ENCODE assay signal across 20 cellular contexts in genomic region chr5:172616730-172617129, GRCh38. TPM values are rescaled to one million over a fixed set of nuclear protein-coding genes. Genes with fewer than 3 reads are reported as not detected.
DNase-seq lines count a peak whose midpoint lies in the region; ATAC-seq and TF ChIP-seq lines count a peak whose summit lies in the region.
"Had no signal": no experiment of that assay in that cellular context is flagged by ENCODE, and none has a peak within 500 bp of the region (broad histone marks: within the 10 kb centered on the region; RNA-seq: fewer than 3 reads in every experiment).

No MANE protein-coding gene starts in this region.

- no peaks in the 10 kb centered on the region for H3K27me3 ChIP-seq in adrenal gland
- no peaks in the 10 kb centered on the region for H3K27me3 ChIP-seq in heart left ventricle
- H3K27me3 ChIP-seq in spleen (replicated peaks in 1 of 7): peaks cover 0 to 5% (median 0%) of the 10 kb centered on the region in 7 donors
- H3K27me3 ChIP-seq: dorsolateral prefrontal cortex had no signal

- no peak overlapping the region for H3K4me3 ChIP-seq in adrenal gland
- no peak overlapping the region for H3K4me3 ChIP-seq in heart left ventricle
- H3K4me3 ChIP-seq in spleen: no peak overlapping the region
- H3K4me3 ChIP-seq: dorsolateral prefrontal cortex had no signal

- peak overlapping the region in 4 of 5 donors; percentile 26 to 91 (median 70) for H3K27ac ChIP-seq in adrenal gland
- peak overlapping the region; percentile 60 to 86 (median 76) for H3K27ac ChIP-seq in heart left ventricle
- no peak overlapping the region for H3K27ac ChIP-seq in spleen
- H3K27ac ChIP-seq: HL-60 had no signal

- no peaks in the 10 kb centered on the region for H3K9me3 Mint-ChIP-seq in stimulated activated naive CD8-positive, alpha-beta T cell treated with anti-CD3 and anti-CD28 coated beads, Interleukin-15, amount 100 ng/mL, for 72 hours
- H3K9me3 Mint-ChIP-seq: natural killer cell treated with Interleukin-12 subunit alpha and Interleukin-12 subunit beta and Interleukin-15 and Interleukin-18, amount 100 ng/mL, for 72 hours had no signal

- no peak overlapping the region for H3K4me3 Mint-ChIP-seq in stimulated activated naive CD8-positive, alpha-beta T cell treated with anti-CD3 and anti-CD28 coated beads, Interleukin-15, amount 100 ng/mL, for 72 hours
- H3K4me3 Mint-ChIP-seq: natural killer cell treated with Interleukin-12 subunit alpha and Interleukin-12 subunit beta and Interleukin-15 and Interleukin-18, amount 100 ng/mL, for 72 hours had no signal

- TF ChIP-seq CTCF in adrenal gland (IDR thresholded peaks at IDR 0.05) (no peak), heart left ventricle (IDR thresholded peaks at IDR 0.05) (no peak), spleen (IDR thresholded peaks at IDR 0.05 in 8 of 11, conservative IDR thresholded peaks at IDR 0.05 in 3 of 11) (no peak)

- no peaks in the 10 kb centered on the region for H3K9me3 ChIP-seq in adrenal gland (replicated peaks in 1 of 3)
- H3K9me3 ChIP-seq in heart left ventricle: peaks cover 0 to 24% (median 1%) of the 10 kb centered on the region in 12 donors
- peaks cover 0 to 14% (median 11%) of the 10 kb centered on the region in 8 donors for H3K9me3 ChIP-seq in spleen

- 64 to 86% (median 67%) methylated on average over 14 to 16 of the region's 16 CpGs for WGBS in adrenal gland, 4 donors
- 46 to 67% (median 60%) methylated on average over 16 of the region's 16 CpGs for WGBS in heart left ventricle, 4 donors
- WGBS in spleen, 5 donors: 73 to 87% (median 86%) methylated on average over 16 of the region's 16 CpGs

- H3K27ac Mint-ChIP-seq in stimulated activated naive CD8-positive, alpha-beta T cell treated with anti-CD3 and anti-CD28 coated beads, Interleukin-15, amount 100 ng/mL, for 72 hours: no peak overlapping the region
- H3K27ac Mint-ChIP-seq: natural killer cell treated with Interleukin-12 subunit alpha and Interleukin-12 subunit beta and Interleukin-15 and Interleukin-18, amount 100 ng/mL, for 72 hours had no signal

- intact Hi-C loops in adrenal gland (cut with DNase I) (no loop called here), heart left ventricle (cut with DNase I) (no loop called here), spleen (cut with DNase I; ENCODE audit: low total_unique reads) (no loop called here)

- ATAC-seq in heart left ventricle: peak; percentile 72 to 97 (median 95)
- ATAC-seq in GM19455 (IDR thresholded peaks at IDR 0.05; ENCODE audit: unreplicated experiment): no peak
- no peak for ATAC-seq in HG03469 (IDR thresholded peaks at IDR 0.05; ENCODE audit: unreplicated experiment)
- no peak for ATAC-seq in stimulated activated naive CD8-positive, alpha-beta T cell treated with anti-CD3 and anti-CD28 coated beads, Interleukin-15, amount 100 ng/mL, for 72 hours
- ATAC-seq: HCT116 had no signal

- DNase-seq in adrenal gland: peak in 6 of 7 donors; percentile 44 to 77 (median 60)
- DNase-seq in heart left ventricle: peak; percentile 84 to 90 (median 89)
- DNase-seq in mesenteric fat pad (ENCODE audit: low spot score): peak; percentile 75
- DNase-seq in spleen: peak; percentile 67
- DNase-seq in stimulated activated naive CD8-positive, alpha-beta T cell treated with anti-CD3 and anti-CD28 coated beads, Interleukin-15, amount 100 ng/mL, for 72 hours: no peak
- no peak for DNase-seq in activated CD4-positive, alpha-beta T cell treated with anti-CD3 and anti-CD28 coated beads, Interleukin-2, amount 50 U/mL, for 1 hour
- DNase-seq: activated CD4-positive, alpha-beta T cell treated with anti-CD3 and anti-CD28 coated beads for 1 hour; activated T-cell treated with anti-CD3 and anti-CD28 coated beads, Interleukin-2, amount 50 U/mL, for 1 hour; amniotic stem cell; DMS 273 treated with DMSO at 0.1 percent for 48 hours; Karpas-422; NCI-H1694; NCI-H748 treated with DMSO at 0.1 percent for 48 hours; stimulated activated CD4-positive, alpha-beta T cell treated with anti-CD3 and anti-CD28 coated beads, Interleukin-12 subunit alpha, Interleukin-12 subunit beta, amount 100 ng/mL, for 4 hours had no signal

- no peaks in the 10 kb centered on the region for H3K4me1 Mint-ChIP-seq in stimulated activated naive CD8-positive, alpha-beta T cell treated with anti-CD3 and anti-CD28 coated beads, Interleukin-15, amount 100 ng/mL, for 72 hours

- TF ChIP-seq POLR2A in adrenal gland (IDR thresholded peaks at IDR 0.05) (no peak), heart left ventricle (IDR thresholded peaks at IDR 0.05) (no peak), spleen (IDR thresholded peaks at IDR 0.05) (no peak)

- H3K36me3 ChIP-seq in adrenal gland (replicated peaks in 1 of 2) (no peaks in the 10 kb centered on the region), heart left ventricle (no peaks in the 10 kb centered on the region), spleen (no peaks in the 10 kb centered on the region)

- H3K4me1 ChIP-seq in adrenal gland (replicated peaks in 1 of 2) (no peaks in the 10 kb centered on the region), heart left ventricle (peaks cover 0 to 15% (median 4%) of the 10 kb centered on the region in 12 donors), spleen (no peaks in the 10 kb centered on the region)

- no peaks in the 10 kb centered on the region for H3K27me3 Mint-ChIP-seq in stimulated activated naive CD8-positive, alpha-beta T cell treated with anti-CD3 and anti-CD28 coated beads, Interleukin-15, amount 100 ng/mL, for 72 hours

RNA-seq across cellular contexts. Expression of gene NEURL1B, which starts 24.3 kb away (rescaled TPM):
- total RNA-seq in adrenal gland: 10 to 100 TPM; 26.2 to 99.9 (median 60.5) TPM
- 10 to 100 TPM in 2 of 3 donors, 1 to 10 TPM in 1; 9.8 to 17.9 (median 13.9) TPM for polyA plus RNA-seq in adrenal gland
- total RNA-seq in heart left ventricle: 10 to 100 TPM; 16.1 to 47.1 (median 25.8) TPM
- 10 to 100 TPM; 11.8 to 37.9 TPM for polyA plus RNA-seq in heart left ventricle
- total RNA-seq in mesenteric fat pad: 35.8 TPM
- total RNA-seq in spleen: 1 to 10 TPM in 6 of 7 donors, under 1 TPM in 1; 0.85 to 2.5 (median 1.6) TPM
- 1 to 10 TPM in 1 of 3 donors, under 1 TPM in 2; 0.26 to 1.0 (median 0.49) TPM for polyA plus RNA-seq in spleen

Comparison
In these comparisons a context has a peak if more than half of its experiments do, and no peak if none do; other contexts are left out.
1. DNase-seq: peak in adrenal gland (6 of 7), heart left ventricle (5 of 5), mesenteric fat pad (single experiment) and spleen (single experiment); none in stimulated activated naive CD8-positive, alpha-beta T cell treated with anti-CD3 and anti-CD28 coated beads, Interleukin-15, amount 100 ng/mL, for 72 hours (0 of 2) and activated CD4-positive, alpha-beta T cell treated with anti-CD3 and anti-CD28 coated beads, Interleukin-2, amount 50 U/mL, for 1 hour (single experiment).
2. H3K27ac ChIP-seq: peak in adrenal gland (4 of 5) and heart left ventricle (12 of 12); none in spleen (0 of 8).
3. ATAC-seq: peak in heart left ventricle (4 of 4); none in GM19455 (single experiment), HG03469 (single experiment) and stimulated activated naive CD8-positive, alpha-beta T cell treated with anti-CD3 and anti-CD28 coated beads, Interleukin-15, amount 100 ng/mL, for 72 hours (single experiment).
4. RNA of gene NEURL1B, which starts 24.3 kb away (total RNA-seq): 26.2 to 99.9 TPM in adrenal gland, 35.8 TPM in mesenteric fat pad (single experiment) and 16.1 to 47.1 TPM in heart left ventricle; 0.85 to 2.5 TPM in spleen; every median in the first group is over 4 times any median in the second.